In the genomic region with DNA sequence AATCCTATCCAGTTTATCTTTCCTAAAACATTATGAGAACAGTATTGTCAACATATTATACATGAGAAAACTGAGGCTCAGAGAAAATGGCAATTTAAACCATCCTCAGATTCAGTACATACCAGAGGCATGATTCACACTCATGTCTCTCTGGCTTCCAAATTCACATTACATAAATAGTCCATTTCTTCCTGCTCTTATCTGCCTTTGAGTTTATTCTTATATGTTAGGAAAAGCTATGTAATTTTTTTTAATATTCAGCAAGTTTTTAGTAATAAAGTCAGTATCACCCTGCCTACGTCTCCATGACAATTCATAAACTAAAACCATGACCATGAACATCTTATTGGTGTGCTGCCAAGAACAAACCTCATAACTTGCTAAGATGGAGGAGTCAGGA, we compare ENCODE assay signal across 21 cellular contexts.
DNase-seq lines count a peak whose midpoint lies in the region; ATAC-seq and TF ChIP-seq lines count a peak whose summit lies in the region.
"Had no signal": no experiment of that assay in that cellular context is flagged by ENCODE, and none has a peak within 500 bp of the region (broad histone marks: within the 10 kb centered on the region; RNA-seq: fewer than 3 reads in every experiment).

No MANE protein-coding gene starts in this region.

- intact Hi-C loops in natural killer cell (cut with micrococcal nuclease), result no loop called here

- no peak overlapping the region for H3K27ac ChIP-seq in fibroblast of lung (ENCODE audit: insufficient read depth, low read length)
- H3K27ac ChIP-seq: Peyer's patch had no signal

- no peaks in the 10 kb centered on the region for H3K27me3 ChIP-seq in fibroblast of lung (ENCODE audit: control insufficient read depth, insufficient read depth, low read length)
- H3K27me3 ChIP-seq: Peyer's patch had no signal

- H3K4me3 Mint-ChIP-seq in natural killer cell, result no peak overlapping the region
- H3K4me3 Mint-ChIP-seq: dendritic cell treated with granulocyte-macrophage colony-stimulating factor and Interleukin-4, amounts not matched to agents 40 ng/mL and 50 ng/mL, for 4 days; GM23338; immature natural killer cell; memory B cell; natural killer cell treated with Interleukin-12 subunit alpha and Interleukin-12 subunit beta and Interleukin-15 and Interleukin-18, amount 100 ng/mL, for 72 hours had no signal

- no peaks in the 10 kb centered on the region for H3K4me1 ChIP-seq in fibroblast of lung (ENCODE audit: control insufficient read depth, extremely low read depth, insufficient read depth, low read length)
- H3K4me1 ChIP-seq: Peyer's patch had no signal

- no peaks in the 10 kb centered on the region for H4K20me1 ChIP-seq in fibroblast of lung (ENCODE audit: control insufficient read depth, extremely low read depth, insufficient read depth, low read length)

- H2AFZ ChIP-seq in fibroblast of lung (ENCODE audit: low read length), result no peak overlapping the region
- H2AFZ ChIP-seq: GM23338 had no signal

- no peaks in the 10 kb centered on the region for H3K4me1 Mint-ChIP-seq in natural killer cell
- H3K4me1 Mint-ChIP-seq: GM23338, immature natural killer cell, memory B cell had no signal

- no peaks in the 10 kb centered on the region for H3K36me3 ChIP-seq in fibroblast of lung (ENCODE audit: control insufficient read depth, insufficient read depth, low read length)
- H3K36me3 ChIP-seq: Peyer's patch had no signal

- no peak overlapping the region for H3K27ac Mint-ChIP-seq in natural killer cell
- H3K27ac Mint-ChIP-seq: dendritic cell treated with granulocyte-macrophage colony-stimulating factor and Interleukin-4, amounts not matched to agents 40 ng/mL and 50 ng/mL, for 4 days; GM23338; immature natural killer cell; memory B cell; natural killer cell treated with Interleukin-12 subunit alpha and Interleukin-12 subunit beta and Interleukin-15 and Interleukin-18, amount 100 ng/mL, for 72 hours had no signal

- no peak overlapping the region for H3K4me2 ChIP-seq in fibroblast of lung (ENCODE audit: extremely low read depth, insufficient read depth, low read length)
- H3K4me2 ChIP-seq: GM23338 had no signal

- H3K79me2 ChIP-seq in fibroblast of lung (ENCODE audit: control insufficient read depth, insufficient read depth, low read length), result no peaks in the 10 kb centered on the region

- H3K27me3 Mint-ChIP-seq in natural killer cell (ENCODE audit: low read depth in 2 of 2), result no peaks in the 10 kb centered on the region
- H3K27me3 Mint-ChIP-seq: dendritic cell treated with granulocyte-macrophage colony-stimulating factor and Interleukin-4, amounts not matched to agents 40 ng/mL and 50 ng/mL, for 4 days; memory B cell; natural killer cell treated with Interleukin-12 subunit alpha and Interleukin-12 subunit beta and Interleukin-15 and Interleukin-18, amount 100 ng/mL, for 72 hours had no signal

- ATAC-seq in natural killer cell, result no peak
- ATAC-seq: GM23338; natural killer cell treated with Interleukin-12 subunit alpha and Interleukin-12 subunit beta and Interleukin-15 and Interleukin-18, amount 100 ng/mL, for 72 hours had no signal

- DNase-seq in HCEC 1CT (peak; percentile 74), amniotic stem cell (lab: John Stamatoyannopoulos, UW) (peak; percentile 26), fibroblast of lung (ENCODE audit: low read depth in 2 of 2) (peak; percentile 45 to 72), stromal cell of bone marrow (ENCODE audit: low read depth) (peak; percentile 7), DMS53 (lab: John Stamatoyannopoulos, UW) (no peak), natural killer cell (no peak), NCI-H748 treated with DMSO at 0.1 percent for 48 hours (lab: John Stamatoyannopoulos, UW) (no peak)
- DNase-seq: activated CD4-positive, alpha-beta T cell treated with anti-CD3 and anti-CD28 coated beads for 4 hours; activated effector memory CD4-positive, alpha-beta T cell treated with Interleukin-2 at 50 U/mL for 16 hours; amygdala; C1 segment of cervical spinal cord; immature natural killer cell; MM.1S; NCI-H2227 treated with DMSO at 0.1 percent for 48 hours; Peyer's patch; posterior cingulate gyrus; stimulated activated CD4-positive, alpha-beta T cell treated with anti-CD3 and anti-CD28 coated beads, Interleukin-4, amount 100 ng/mL, for 4 hours had no signal

- no peaks in the 10 kb centered on the region for H3K36me3 Mint-ChIP-seq in natural killer cell
- H3K36me3 Mint-ChIP-seq: immature natural killer cell; memory B cell; natural killer cell treated with Interleukin-12 subunit alpha and Interleukin-12 subunit beta and Interleukin-15 and Interleukin-18, amount 100 ng/mL, for 72 hours had no signal

- H3K9me3 Mint-ChIP-seq in natural killer cell, result peaks cover 9 to 11% of the 10 kb centered on the region in 2 donors
- H3K9me3 Mint-ChIP-seq: dendritic cell treated with granulocyte-macrophage colony-stimulating factor and Interleukin-4, amounts not matched to agents 40 ng/mL and 50 ng/mL, for 4 days; GM23338; memory B cell had no signal

- H3K9me3 ChIP-seq in fibroblast of lung (ENCODE audit: control insufficient read depth, insufficient read depth, low read depth, low read length), result no peaks in the 10 kb centered on the region
- H3K9me3 ChIP-seq: Peyer's patch had no signal

- no peak overlapping the region for H3K4me3 ChIP-seq in fibroblast of lung (replicated peaks in 1 of 4; ENCODE audit: control extremely low read depth in 1 of 4, insufficient read depth in 1 of 4, low read depth in 3 of 4, low read length in 4 of 4)
- H3K4me3 ChIP-seq: GM23338, Peyer's patch had no signal

- TF ChIP-seq CTCF in fibroblast of lung (conservative IDR thresholded peaks at IDR 0.05 in 1 of 2, IDR thresholded peaks at IDR 0.05 in 1 of 2; ENCODE audit: low read depth in 1 of 2, low read length in 2 of 2) (no peak), natural killer cell (IDR thresholded peaks at IDR 0.05) (no peak)

- no peak overlapping the region for H3K9ac ChIP-seq in fibroblast of lung (ENCODE audit: insufficient read depth, low read length)

Comparison
In these comparisons a context has a peak if more than half of its experiments do, and no peak if none do; other contexts are left out.
1. DNase-seq: peak in HCEC 1CT (single experiment), amniotic stem cell (single experiment), fibroblast of lung (2 of 2) and stromal cell of bone marrow (single experiment); none in DMS53 (single experiment), natural killer cell (single experiment) and NCI-H748 treated with DMSO at 0.1 percent for 48 hours (single experiment).